Comparison of ENCODE assay signal across 10 cellular contexts in genomic region chr1:10528066-10529014, GRCh38. TPM values are rescaled to one million over a fixed set of nuclear protein-coding genes. Genes with fewer than 3 reads are reported as not detected.
DNase-seq lines count a peak whose midpoint lies in the region; ATAC-seq and TF ChIP-seq lines count a peak whose summit lies in the region.
"Had no signal": no experiment of that assay in that cellular context is flagged by ENCODE, and none has a peak within 500 bp of the region (broad histone marks: within the 10 kb centered on the region; RNA-seq: fewer than 3 reads in every experiment).

No MANE protein-coding gene starts in this region.

- 53 to 74% methylated on average over 13 of the region's 13 CpGs for whole genome bisulfite sequencing in lung, 2 donors

- no peak for DNase-seq in Right ventricle myocardium inferior (ENCODE audit: missing footprints)
- DNase-seq in cardiac septum (ENCODE audit: low spot score), result no peak
- no peak for DNase-seq in coronary artery (ENCODE audit: low spot score)
- DNase-seq in lung (ENCODE audit: low spot score), result no peak
- no peak for DNase-seq in NCI-H128 (lab: John Stamatoyannopoulos, UW; ENCODE audit: unreplicated experiment)
- DNase-seq in NOMO-1 treated with dmso at 0.1 percent for 144 hours (lab: John Stamatoyannopoulos, UW; ENCODE audit: unreplicated experiment), result no peak
- DNase-seq in activated T-cell treated with anti-CD3 and anti-CD28 coated beads for 4 hours, result no peak
- DNase-seq: naive thymus-derived CD8-positive, alpha-beta T cell; NCI-H2107 had no signal

- TF ChIP-seq CTCF in coronary artery (IDR thresholded peaks at IDR 0.05) (no peak), lung (IDR thresholded peaks at IDR 0.05; ENCODE audit: control extremely low read depth, extremely low read depth) (no peak)

- intact Hi-C loops in Right ventricle myocardium inferior (cut with DNase I), result loop anchor here (10.0 kb wide), 1 partner anchor 116 kb away; no protein-coding TSS in a partner anchor
- intact Hi-C loops in cardiac septum (cut with DNase I), result loop anchor here (5.0 kb wide), 1 partner anchor 259 kb away; no protein-coding TSS in a partner anchor

- ATAC-seq in Right ventricle myocardium inferior (peak; percentile 87), lung (ENCODE audit: insufficient read depth, low FRiP score) (peak; percentile 70), HG02884 (IDR thresholded peaks at IDR 0.05; ENCODE audit: unreplicated experiment) (no peak)
- ATAC-seq: naive thymus-derived CD8-positive, alpha-beta T cell had no signal

- no peaks in the 10 kb centered on the region for H3K27me3 ChIP-seq in lung (ENCODE audit: control insufficient read depth, insufficient read depth)

- peak overlapping the region; percentile 14 for H3K4me3 ChIP-seq in coronary artery
- H3K4me3 ChIP-seq in lung, result no peak overlapping the region

- H3K4me1 ChIP-seq in lung (ENCODE audit: control insufficient read depth in 2 of 2, insufficient read depth in 2 of 2, low read length in 2 of 2), result peaks cover 5 to 11% of the 10 kb centered on the region in 2 donors

- H3K9me3 ChIP-seq in lung (ENCODE audit: control insufficient read depth in 2 of 2, insufficient read depth in 1 of 2, low read length in 1 of 2), result no peaks in the 10 kb centered on the region

- H3K27ac ChIP-seq in coronary artery (peak overlapping the region in 1 of 2 donors; percentile 40), lung (ENCODE audit: low read depth in 1 of 2, low read length in 1 of 2) (peak overlapping the region; percentile 68 to 93)

- H3K36me3 ChIP-seq in lung (ENCODE audit: control insufficient read depth in 2 of 2, insufficient read depth in 2 of 2, low read length in 2 of 2), result no peaks in the 10 kb centered on the region

RNA-seq across cellular contexts. Expression of gene PEX14, which starts 53.6 kb away (rescaled TPM):
- total RNA-seq in Right ventricle myocardium inferior, result 17.8 TPM
- 17.7 TPM for total RNA-seq in cardiac septum
- 10 to 100 TPM; 18.2 to 23.4 TPM for total RNA-seq in lung
- 10 to 100 TPM; 18.1 to 29.2 TPM for polyA plus RNA-seq in lung

RNA-seq across cellular contexts. Expression of gene DFFA, which starts 56.0 kb away (rescaled TPM):
- total RNA-seq in Right ventricle myocardium inferior (24.0 TPM), cardiac septum (22.8 TPM), lung (10 to 100 TPM; 32.2 to 37.4 TPM)
- 10 to 100 TPM; 13.8 to 21.9 TPM for polyA plus RNA-seq in lung
